ENCODE assay signal across 11 cellular contexts in genomic region chr12:51869490-51869865, GRCh38. TPM values are rescaled to one million over a fixed set of nuclear protein-coding genes. Genes with fewer than 3 reads are reported as not detected.
DNase-seq lines count a peak whose midpoint lies in the region; ATAC-seq and TF ChIP-seq lines count a peak whose summit lies in the region.
"Had no signal": no experiment of that assay in that cellular context is flagged by ENCODE, and none has a peak within 500 bp of the region (broad histone marks: within the 10 kb centered on the region; RNA-seq: fewer than 3 reads in every experiment).

No MANE protein-coding gene starts in this region.

- CTCF ChIA-PET in AG04449 (lab: Yijun Ruan, JAX) = interaction anchor here (1.0 to 1.8 kb wide), 7 partner anchors 9 to 449 kb away, joined by 3 to 8 read pairs (median 5); no protein-coding TSS in a partner anchor

- 80% methylated on average over 2 of the region's 20 CpGs; no CpG with 5 or more reads in 1 of the 2 donors for WGBS in gastroesophageal sphincter (ENCODE audit: low coverage in 1 of 2), 2 donors

- H3K4me3 ChIP-seq in AG04449 (ENCODE audit: low read depth, low read length) = peak overlapping the region; percentile 46
- H3K4me3 ChIP-seq in gastroesophageal sphincter = peak overlapping the region; percentile 13 to 53

- H3K27me3 ChIP-seq in gastroesophageal sphincter = peaks cover 81% of the 10 kb centered on the region

- TF ChIP-seq CTCF in AG04449 (IDR thresholded peaks at IDR 0.05; ENCODE audit: insufficient read depth, low read length, missing control alignments) (no peak), gastroesophageal sphincter (IDR thresholded peaks at IDR 0.05) (no peak), omental fat pad (IDR thresholded peaks at IDR 0.05) (no peak)

- ATAC-seq in gastroesophageal sphincter (no peak), omental fat pad (ENCODE audit: low FRiP score) (peak; percentile 5), HG02973 (IDR thresholded peaks at IDR 0.05; ENCODE audit: unreplicated experiment) (no peak)

- peak overlapping the region in 1 of 4 donors; percentile 34 for H3K27ac ChIP-seq in gastroesophageal sphincter

- no peaks in the 10 kb centered on the region for H3K36me3 ChIP-seq in gastroesophageal sphincter

- no peak for TF ChIP-seq POLR2A in gastroesophageal sphincter (IDR thresholded peaks at IDR 0.05)

- no peak for TF ChIP-seq EP300 in gastroesophageal sphincter (IDR thresholded peaks at IDR 0.05)

- H3K9me3 ChIP-seq in gastroesophageal sphincter = no peaks in the 10 kb centered on the region

- DNase-seq in AG04449 (ENCODE audit: low read depth, low spot score) (no peak), NCI-H69 (lab: John Stamatoyannopoulos, UW) (peak; percentile 56), omental fat pad (ENCODE audit: low spot score) (no peak), NCI-H1694 treated with DMSO at 0.1 percent for 48 hours (lab: John Stamatoyannopoulos, UW) (no peak), midbrain (lab: John Stamatoyannopoulos, UW) (no peak), cortex of kidney (lab: John Stamatoyannopoulos, UW) (no peak)
- DNase-seq: activated effector memory CD4-positive, alpha-beta T cell treated with Interleukin-2 at 50 U/mL for 16 hours; CD4-positive, CD25-positive, alpha-beta regulatory T cell had no signal

- POLR2A ChIA-PET in AG04449 (lab: Yijun Ruan, JAX) = no interaction called here

- peaks cover 0 to 21% (median 12%) of the 10 kb centered on the region in 3 donors for H3K4me1 ChIP-seq in gastroesophageal sphincter

RNA-seq across cellular contexts. Expression of gene ANKRD33, which starts 18.4 kb away (rescaled TPM):
- not detected for total RNA-seq in gastroesophageal sphincter
- total RNA-seq in omental fat pad = not detected
- total RNA-seq: CD4-positive, CD25-positive, alpha-beta regulatory T cell; MCF 10A had no signal

RNA-seq across cellular contexts. Expression of gene FIGNL2, which starts 21.0 kb away (rescaled TPM):
- under 1 TPM in 3 of 4 donors, not detected in 1; 0.13 to 0.35 (median 0.16) TPM for total RNA-seq in gastroesophageal sphincter
- total RNA-seq in omental fat pad = under 1 TPM in 3 of 4 donors, not detected in 1; 0.24 to 0.63 (median 0.63) TPM
- total RNA-seq: MCF 10A had no signal

RNA-seq across cellular contexts. Expression of gene ACVRL1, which starts 37.8 kb away (rescaled TPM):
- total RNA-seq in gastroesophageal sphincter (100 to 1,000 TPM in 3 of 4 donors, 10 to 100 TPM in 1; 77.4 to 133 (median 118) TPM), omental fat pad (100 to 1,000 TPM in 3 of 4 donors, 10 to 100 TPM in 1; 69.3 to 593 (median 113) TPM)
- total RNA-seq: CD4-positive, CD25-positive, alpha-beta regulatory T cell; MCF 10A had no signal
